20 cellular contexts compared by ENCODE assay signal in the genomic region with DNA sequence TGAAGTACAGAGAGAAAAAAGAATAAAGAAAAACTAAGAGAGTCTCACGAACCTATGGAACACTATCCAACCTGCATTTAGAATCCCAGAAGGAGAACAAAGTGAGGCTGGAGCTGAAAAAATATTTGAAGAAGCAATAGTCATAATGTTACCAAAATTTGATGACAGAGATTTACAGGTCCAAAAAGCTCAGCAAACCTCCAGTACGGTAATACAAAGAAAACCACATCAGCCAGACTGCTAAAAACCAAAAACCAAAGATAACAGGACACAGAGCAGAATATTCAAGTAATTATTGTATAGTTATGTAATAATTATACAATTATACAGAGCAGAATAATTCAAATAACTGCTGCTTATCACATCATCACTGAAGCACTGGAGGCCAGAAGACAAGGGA.
"Had no signal": no experiment of that assay in that cellular context is flagged by ENCODE, and none has a peak within 500 bp of the region (broad histone marks: within the 10 kb centered on the region; RNA-seq: fewer than 3 reads in every experiment).

No MANE protein-coding gene starts in this region.

- ATAC-seq: activated T-cell treated with anti-CD3 and anti-CD28 coated beads, Interleukin-2, amount 50 U/mL, for 4 hours; body of pancreas; gastrocnemius medialis; left lung; right cardiac atrium; stimulated activated naive CD8-positive, alpha-beta T cell treated with anti-CD3 and anti-CD28 coated beads, Interleukin-15, Interleukin-2, amounts not matched to agents 100 U/mL and 50 U/mL, for 24 hours had no signal

- H3K27me3 ChIP-seq: body of pancreas, gastrocnemius medialis, left lung, neural progenitor cell, tibial artery had no signal

- H3K27ac ChIP-seq: body of pancreas, coronary artery, left lung, neural progenitor cell, tibial artery had no signal

- H3K27ac Mint-ChIP-seq: activated B cell treated with CpG ODN at 0.5 μM for 24 hours; activated naive CD4-positive, alpha-beta T cell treated with anti-CD3 and anti-CD28 coated beads, Interleukin-2, amount 50 U/mL, for 24 hours; neural progenitor cell had no signal

- H3K27me3 Mint-ChIP-seq: activated B cell treated with CpG ODN at 0.5 μM for 24 hours; activated naive CD4-positive, alpha-beta T cell treated with anti-CD3 and anti-CD28 coated beads, Interleukin-2, amount 50 U/mL, for 24 hours had no signal

- DNase-seq: activated B cell treated with CpG ODN at 0.5 μM for 24 hours; activated effector memory CD4-positive, alpha-beta T cell treated with anti-CD3 and anti-CD28 coated beads, Interleukin-2, amount 50 U/mL, for 16 hours; activated T-cell treated with anti-CD3 and anti-CD28 coated beads, Interleukin-2, amount 50 U/mL, for 4 hours; amygdala; body of pancreas; caudate nucleus; gastrocnemius medialis; head of caudate nucleus; left lung; midbrain; psoas muscle; right cardiac atrium; stimulated activated CD4-positive, alpha-beta T cell treated with anti-CD3 and anti-CD28 coated beads, Interleukin-2, amount 100 ng/mL, for 24 hours; stimulated activated naive CD8-positive, alpha-beta T cell treated with anti-CD3 and anti-CD28 coated beads, Interleukin-15, Interleukin-2, amounts not matched to agents 100 U/mL and 50 U/mL, for 24 hours; substantia nigra; SW 1271; tibial artery had no signal

- H3K4me1 ChIP-seq: neural progenitor cell had no signal

- H3K9me3 Mint-ChIP-seq: activated B cell treated with CpG ODN at 0.5 μM for 24 hours; activated naive CD4-positive, alpha-beta T cell treated with anti-CD3 and anti-CD28 coated beads, Interleukin-2, amount 50 U/mL, for 24 hours; activated T-cell treated with anti-CD3 and anti-CD28 coated beads, Interleukin-2, amount 50 U/mL, for 4 hours had no signal

- H3K9me3 ChIP-seq: body of pancreas, gastrocnemius medialis, left lung, psoas muscle, tibial artery had no signal

- H3K36me3 ChIP-seq: gastrocnemius medialis, neural progenitor cell had no signal

- H3K4me3 ChIP-seq: body of pancreas, coronary artery, gastrocnemius medialis, left lung, neural progenitor cell, psoas muscle, tibial artery had no signal

- H3K4me3 Mint-ChIP-seq: activated B cell treated with CpG ODN at 0.5 μM for 24 hours; activated T-cell treated with anti-CD3 and anti-CD28 coated beads, Interleukin-2, amount 50 U/mL, for 4 hours; neural progenitor cell had no signal

- H3K4me1 Mint-ChIP-seq: neural progenitor cell had no signal
